Comparison of ENCODE assay signal across 19 cellular contexts in the genomic region with DNA sequence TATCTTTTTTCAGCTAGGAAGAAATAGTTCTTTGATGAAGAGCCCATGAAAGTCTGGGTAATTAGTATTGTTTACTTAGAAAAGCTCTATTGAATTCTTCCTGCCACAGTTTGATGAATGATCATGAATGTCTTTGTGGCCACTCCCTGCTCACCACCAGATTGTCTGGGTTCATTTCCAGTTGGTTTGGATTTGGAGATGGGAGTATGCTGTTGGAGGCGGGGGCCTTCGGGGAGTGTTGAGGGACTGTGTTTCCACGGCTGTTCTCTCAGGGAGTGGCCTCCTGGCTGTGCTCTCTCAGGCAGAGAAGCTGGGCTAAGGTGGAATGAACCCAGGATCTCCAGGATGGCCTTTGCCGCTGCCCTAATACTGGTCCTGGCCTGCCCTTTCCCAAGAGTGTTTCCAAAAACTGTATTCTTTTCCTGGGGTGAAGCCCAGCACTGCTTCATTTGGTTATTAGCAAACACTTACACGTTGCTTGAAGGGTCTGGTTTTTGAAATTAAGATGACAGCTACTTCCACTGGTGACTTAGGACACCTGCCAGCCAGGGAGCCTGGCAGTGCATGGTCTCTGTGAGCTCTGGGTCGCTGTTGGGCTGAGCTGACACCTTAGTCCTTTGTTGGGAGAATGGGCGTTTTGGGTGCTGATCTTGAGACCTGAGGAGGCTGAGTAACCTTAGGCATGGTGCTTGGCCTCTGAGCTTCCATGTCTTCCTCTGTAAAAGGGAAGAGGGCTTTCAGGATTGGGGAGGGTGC. TPM values are rescaled to one million over a fixed set of nuclear protein-coding genes. Genes with fewer than 3 reads are reported as not detected.
DNase-seq lines count a peak whose midpoint lies in the region; ATAC-seq and TF ChIP-seq lines count a peak whose summit lies in the region.
"Had no signal": no experiment of that assay in that cellular context is flagged by ENCODE, and none has a peak within 500 bp of the region (broad histone marks: within the 10 kb centered on the region; RNA-seq: fewer than 3 reads in every experiment).

No MANE protein-coding gene starts in this region.

- peaks cover 94% of the 10 kb centered on the region for H3K36me3 ChIP-seq in lower lobe of right lung

- no peaks in the 10 kb centered on the region for H3K9me3 ChIP-seq in lower lobe of right lung
- H3K9me3 ChIP-seq: breast epithelium had no signal

- TF ChIP-seq CTCF in VCaP (conservative IDR thresholded peaks at IDR 0.05) (no peak), lower lobe of right lung (IDR thresholded peaks at IDR 0.05) (no peak), foreskin keratinocyte (conservative IDR thresholded peaks at IDR 0.05) (no peak), chondrocyte (IDR thresholded peaks at IDR 0.05) (no peak)

- H3K4me1 ChIP-seq in lower lobe of right lung = peaks cover 9% of the 10 kb centered on the region
- H3K4me1 ChIP-seq in foreskin keratinocyte = peaks cover 11% of the 10 kb centered on the region
- H3K4me1 ChIP-seq: breast epithelium had no signal

- H3K27me3 ChIP-seq in lower lobe of right lung (ENCODE audit: low read depth) (no peaks in the 10 kb centered on the region), foreskin keratinocyte (no peaks in the 10 kb centered on the region)
- H3K27me3 ChIP-seq: breast epithelium had no signal

- peaks cover 12% of the 10 kb centered on the region for H3K4me1 Mint-ChIP-seq in activated CD8-positive, alpha-beta memory T cell treated with anti-CD3 and anti-CD28 coated beads, Interleukin-2, amount 10 ng/mL, durations not matched to agents 7 days and 5 days
- H3K4me1 Mint-ChIP-seq in chondrocyte (ENCODE audit: low read depth) = no peaks in the 10 kb centered on the region
- H3K4me1 Mint-ChIP-seq: neural crest cell had no signal

- CTCF ChIA-PET in activated CD8-positive, alpha-beta memory T cell treated with anti-CD3 and anti-CD28 coated beads, Interleukin-2, amount 10 ng/mL, durations not matched to agents 7 days and 5 days (lab: Charles Lee) = interaction anchor here (0.9 kb wide), 1 partner anchor 35 kb away, joined by 3 read pairs; no protein-coding TSS in a partner anchor

- peaks cover 41% of the 10 kb centered on the region for H3K36me3 Mint-ChIP-seq in activated CD8-positive, alpha-beta memory T cell treated with anti-CD3 and anti-CD28 coated beads, Interleukin-2, amount 10 ng/mL, durations not matched to agents 7 days and 5 days
- H3K36me3 Mint-ChIP-seq in chondrocyte (ENCODE audit: low read depth) = peaks cover 30% of the 10 kb centered on the region

- H3K27ac ChIP-seq in VCaP (peak overlapping the region; percentile 71; the same call in 1 of the 2 replicates), lower lobe of right lung (no peak overlapping the region), foreskin keratinocyte (no peak overlapping the region)
- H3K27ac ChIP-seq: breast epithelium, coronary artery had no signal

- intact Hi-C loops in lower lobe of right lung (cut with DNase I) = no loop called here

- H3K27ac Mint-ChIP-seq in activated CD8-positive, alpha-beta memory T cell treated with anti-CD3 and anti-CD28 coated beads, Interleukin-2, amount 10 ng/mL, durations not matched to agents 7 days and 5 days = no peak overlapping the region
- no peak overlapping the region for H3K27ac Mint-ChIP-seq in chondrocyte (ENCODE audit: unreplicated experiment)
- H3K27ac Mint-ChIP-seq: activated CD4-positive, alpha-beta memory T cell treated with anti-CD3 and anti-CD28 coated beads for 36 hours had no signal

- ATAC-seq in lower lobe of right lung (peak; percentile 33 to 35), foreskin keratinocyte (no peak)
- ATAC-seq in activated CD8-positive, alpha-beta memory T cell treated with anti-CD3 and anti-CD28 coated beads, Interleukin-2, amount 10 ng/mL, durations not matched to agents 7 days and 5 days = no peak

- H3K4me3 Mint-ChIP-seq in activated CD8-positive, alpha-beta memory T cell treated with anti-CD3 and anti-CD28 coated beads, Interleukin-2, amount 10 ng/mL, durations not matched to agents 7 days and 5 days = no peak overlapping the region
- H3K4me3 Mint-ChIP-seq in chondrocyte (ENCODE audit: unreplicated experiment) = no peak overlapping the region
- H3K4me3 Mint-ChIP-seq: activated CD4-positive, alpha-beta memory T cell treated with anti-CD3 and anti-CD28 coated beads for 36 hours; CD4-positive, CD25-positive, alpha-beta regulatory T cell; neural crest cell had no signal

- no peak overlapping the region for H3K4me3 ChIP-seq in lower lobe of right lung
- H3K4me3 ChIP-seq: breast epithelium, coronary artery had no signal

- peaks cover 3% of the 10 kb centered on the region for H3K9me3 Mint-ChIP-seq in activated CD8-positive, alpha-beta memory T cell treated with anti-CD3 and anti-CD28 coated beads, Interleukin-2, amount 10 ng/mL, durations not matched to agents 7 days and 5 days (ENCODE audit: low read depth)
- H3K9me3 Mint-ChIP-seq in chondrocyte (ENCODE audit: low read depth) = no peaks in the 10 kb centered on the region

- H3K27me3 Mint-ChIP-seq in activated CD8-positive, alpha-beta memory T cell treated with anti-CD3 and anti-CD28 coated beads, Interleukin-2, amount 10 ng/mL, durations not matched to agents 7 days and 5 days = no peaks in the 10 kb centered on the region
- no peaks in the 10 kb centered on the region for H3K27me3 Mint-ChIP-seq in chondrocyte (ENCODE audit: low read depth)
- H3K27me3 Mint-ChIP-seq: activated CD4-positive, alpha-beta memory T cell treated with anti-CD3 and anti-CD28 coated beads for 36 hours; CD4-positive, CD25-positive, alpha-beta regulatory T cell had no signal

- DNase-seq in COR-L47 (lab: John Stamatoyannopoulos, UW) = peak; percentile 63
- peak; percentile 9 for DNase-seq in NCI-H128 (lab: John Stamatoyannopoulos, UW; ENCODE audit: unreplicated experiment)
- no peak for DNase-seq in lower lobe of right lung
- no peak for DNase-seq in foreskin keratinocyte
- no peak for DNase-seq in activated CD8-positive, alpha-beta memory T cell treated with anti-CD3 and anti-CD28 coated beads, Interleukin-2, amount 10 ng/mL, durations not matched to agents 7 days and 5 days
- no peak for DNase-seq in chondrocyte (ENCODE audit: low spot score)
- DNase-seq: activated CD4-positive, alpha-beta memory T cell treated with anti-CD3 and anti-CD28 coated beads for 36 hours; CD4-positive, CD25-positive, alpha-beta regulatory T cell; GF-D8; H7; head of caudate nucleus; MM.1S; NCI-H1694 treated with DMSO at 0.1 percent for 48 hours; NCI-H446 had no signal

RNA-seq across cellular contexts. Expression of gene PRPF6, which starts 23.2 kb away (rescaled TPM):
- total RNA-seq in lower lobe of right lung = 57.2 TPM
- 57.8 and 62.6 TPM in 2 replicates for total RNA-seq in foreskin keratinocyte
- polyA plus RNA-seq in foreskin keratinocyte = 40.3 and 42.6 TPM in 2 replicates
- total RNA-seq in activated CD8-positive, alpha-beta memory T cell treated with anti-CD3 and anti-CD28 coated beads, Interleukin-2, amount 10 ng/mL, durations not matched to agents 7 days and 5 days = 10 to 100 TPM; 77.5 to 80.6 TPM
- 49.0 to 56.6 TPM (median 49.5 TPM) in 3 replicates for total RNA-seq in chondrocyte

RNA-seq across cellular contexts. Expression of gene SAMD10, which starts 24.7 kb away (rescaled TPM):
- total RNA-seq in lower lobe of right lung (3.6 TPM), foreskin keratinocyte (1.7 and 1.8 TPM in 2 replicates), chondrocyte (3.8 to 4.7 TPM (median 4.3 TPM) in 3 replicates)
- polyA plus RNA-seq in foreskin keratinocyte = 2.1 and 2.3 TPM in 2 replicates
- 10 to 100 TPM; 26.0 to 33.4 TPM for total RNA-seq in activated CD8-positive, alpha-beta memory T cell treated with anti-CD3 and anti-CD28 coated beads, Interleukin-2, amount 10 ng/mL, durations not matched to agents 7 days and 5 days

RNA-seq across cellular contexts. Expression of gene C20orf204, which starts 31.8 kb away (rescaled TPM):
- total RNA-seq in lower lobe of right lung = 1.2 TPM
- 0.18 and 0.34 TPM in 2 replicates for total RNA-seq in foreskin keratinocyte
- polyA plus RNA-seq in foreskin keratinocyte = 0.10 and 0.11 TPM in 2 replicates
- total RNA-seq in activated CD8-positive, alpha-beta memory T cell treated with anti-CD3 and anti-CD28 coated beads, Interleukin-2, amount 10 ng/mL, durations not matched to agents 7 days and 5 days = 10 to 100 TPM; 17.5 to 19.0 TPM
- total RNA-seq in chondrocyte = 0.77 to 3.3 TPM (median 0.97 TPM) in 3 replicates

RNA-seq across cellular contexts. Expression of gene ZNF512B, which starts 34.4 kb away (rescaled TPM):
- total RNA-seq in lower lobe of right lung = 13.7 TPM
- total RNA-seq in foreskin keratinocyte = 13.3 and 14.5 TPM in 2 replicates
- polyA plus RNA-seq in foreskin keratinocyte = 6.5 and 6.8 TPM in 2 replicates
- 10 to 100 TPM; 13.5 to 18.2 TPM for total RNA-seq in activated CD8-positive, alpha-beta memory T cell treated with anti-CD3 and anti-CD28 coated beads, Interleukin-2, amount 10 ng/mL, durations not matched to agents 7 days and 5 days
- 36.5 to 44.3 TPM (median 37.2 TPM) in 3 replicates for total RNA-seq in chondrocyte

RNA-seq across cellular contexts. Expression of gene SOX18, which starts 45.3 kb away (rescaled TPM):
- total RNA-seq in lower lobe of right lung = 48.3 TPM
- not detected in 2 replicates for total RNA-seq in foreskin keratinocyte
- 0.03 and 0.04 TPM in 2 replicates for polyA plus RNA-seq in foreskin keratinocyte
- 1 to 10 TPM in 1 of 2 experiments, under 1 TPM in 1; 0.20 to 1.8 TPM for total RNA-seq in activated CD8-positive, alpha-beta memory T cell treated with anti-CD3 and anti-CD28 coated beads, Interleukin-2, amount 10 ng/mL, durations not matched to agents 7 days and 5 days
- 2.1 to 2.8 TPM (median 2.3 TPM) in 3 replicates for total RNA-seq in chondrocyte
- total RNA-seq: activated CD4-positive, alpha-beta memory T cell treated with anti-CD3 and anti-CD28 coated beads for 36 hours; CD4-positive, CD25-positive, alpha-beta regulatory T cell; mononuclear cell; neural crest cell had no signal
- polyA plus RNA-seq: CD4-positive, CD25-positive, alpha-beta regulatory T cell had no signal

Comparison
In these comparisons a context has a peak if more than half of its experiments do, and no peak if none do; other contexts are left out.
1. DNase-seq: peak in COR-L47 (single experiment) and NCI-H128 (single experiment); none in lower lobe of right lung (single experiment), foreskin keratinocyte (0 of 2), activated CD8-positive, alpha-beta memory T cell treated with anti-CD3 and anti-CD28 coated beads, Interleukin-2, amount 10 ng/mL, durations not matched to agents 7 days and 5 days (single experiment) and chondrocyte (single experiment).
2. ATAC-seq: peak in lower lobe of right lung (2 of 2); none in foreskin keratinocyte (single experiment) and activated CD8-positive, alpha-beta memory T cell treated with anti-CD3 and anti-CD28 coated beads, Interleukin-2, amount 10 ng/mL, durations not matched to agents 7 days and 5 days (single experiment).